18 cellular contexts compared by ENCODE assay signal in the genomic region with DNA sequence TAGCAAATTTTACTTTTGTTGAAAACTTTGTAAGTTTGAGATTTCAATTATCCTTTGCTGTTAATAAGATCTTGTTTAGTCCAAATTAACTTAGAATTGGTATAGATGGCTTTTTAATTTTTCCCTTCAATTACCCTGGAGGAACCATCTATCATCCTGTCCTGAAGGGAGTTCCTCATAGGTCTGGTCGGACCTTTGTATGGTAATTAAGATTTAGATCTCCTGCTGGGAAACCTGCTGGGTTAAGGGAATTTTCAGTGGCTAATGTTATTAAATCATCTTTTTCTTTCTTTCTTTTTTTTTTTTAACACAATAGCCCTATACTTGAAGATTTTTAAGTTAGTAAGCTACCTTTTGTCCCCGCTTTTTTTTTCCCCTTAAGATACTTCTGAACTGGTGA.
DNase-seq lines count a peak whose midpoint lies in the region; ATAC-seq and TF ChIP-seq lines count a peak whose summit lies in the region.
"Had no signal": no experiment of that assay in that cellular context is flagged by ENCODE, and none has a peak within 500 bp of the region (broad histone marks: within the 10 kb centered on the region; RNA-seq: fewer than 3 reads in every experiment).

No MANE protein-coding gene starts in this region.

- peaks cover 45% of the 10 kb centered on the region for H3K9me3 Mint-ChIP-seq in endodermal cell
- H3K9me3 Mint-ChIP-seq: HFFc6 had no signal

- in situ Hi-C loops in ACHN (cut with HindIII; ENCODE audit: low pct_ligation_motif_present, low pct_unique_long_range_greater_than_20kb, low sequenced_read_pairs), result no loop called here

- no peak for ATAC-seq in GM21529 (IDR thresholded peaks at IDR 0.05; ENCODE audit: unreplicated experiment)
- ATAC-seq: A549 had no signal

- POLR2A ChIA-PET in HEK293T (lab: Yijun Ruan, JAX), result no interaction called here

- H3K4me3 Mint-ChIP-seq in endodermal cell, result peak overlapping the region; percentile 3
- H3K4me3 Mint-ChIP-seq: CD4-positive, alpha-beta memory T cell; HFFc6 had no signal

- peak overlapping the region; percentile 59 for H3K4me3 ChIP-seq in endodermal cell (ENCODE audit: low read length)
- H3K4me3 ChIP-seq: A549, GM23248 had no signal

- no peak overlapping the region for H3K27ac ChIP-seq in endodermal cell (ENCODE audit: low read depth, low read length)
- H3K27ac ChIP-seq: A549, GM23248 had no signal

- peak overlapping the region; percentile 13 for H3K27ac Mint-ChIP-seq in endodermal cell
- H3K27ac Mint-ChIP-seq: CD4-positive, alpha-beta memory T cell; HFFc6 had no signal

- no peaks in the 10 kb centered on the region for H3K4me1 ChIP-seq in endodermal cell (ENCODE audit: control insufficient read depth, insufficient read depth, low read length)
- H3K4me1 ChIP-seq: A549 had no signal

- peaks cover 17% of the 10 kb centered on the region for H3K27me3 Mint-ChIP-seq in endodermal cell (ENCODE audit: insufficient read depth)

- no peaks in the 10 kb centered on the region for H3K27me3 ChIP-seq in endodermal cell (ENCODE audit: control insufficient read depth, insufficient read depth, low read length, poor library complexity, severe bottlenecking)

- H3K4me1 Mint-ChIP-seq in endodermal cell, result peaks cover 32% of the 10 kb centered on the region

- H3K9me3 ChIP-seq in endodermal cell (ENCODE audit: control insufficient read depth, low read length), result peaks cover 27% of the 10 kb centered on the region
- H3K9me3 ChIP-seq: A549 had no signal

- no peak for TF ChIP-seq CTCF in endodermal cell (conservative IDR thresholded peaks at IDR 0.05)

- H3K9ac ChIP-seq in endodermal cell (ENCODE audit: extremely low read depth, low read length, poor library complexity, severe bottlenecking), result no peak overlapping the region
- H3K9ac ChIP-seq: GM23248 had no signal

- DNase-seq in ELF-1 (ENCODE audit: low read depth, low spot score) (peak; percentile 16), HEK293T (ENCODE audit: extremely low spot score) (no peak), endodermal cell (peak; percentile 45), ACHN (no peak), inferior parietal cortex (ENCODE audit: extremely low spot score) (no peak)
- DNase-seq: 8988T; C1 segment of cervical spinal cord; Calu3; CD4-positive, alpha-beta memory T cell; COR-L47; DMS53; DMS79 treated with DMSO at 0.1 percent for 48 hours; GM23248; H7; HCEC 1CT; HFFc6 had no signal

- H3K36me3 Mint-ChIP-seq in endodermal cell (ENCODE audit: low read depth), result peaks cover 24% of the 10 kb centered on the region

- no peaks in the 10 kb centered on the region for H3K36me3 ChIP-seq in endodermal cell (ENCODE audit: control insufficient read depth, insufficient read depth, low read length)

- whole genome bisulfite sequencing in endodermal cell (ENCODE audit: insufficient coverage in 1 of 2, insufficient read length in 1 of 2), 2 experiments, result 80 to 100% methylated on average over 1 of the region's 2 CpGs

- CTCF ChIA-PET in HEK293T (lab: Yijun Ruan, JAX), result no interaction called here

TF ChIP-seq in HEK293T, 16 proteins besides CTCF, POLR2A, EP300 and RAD21:
- TF ChIP-seq ZNF384 (IDR thresholded peaks at IDR 0.05), result 0 out of 2 replicates have a peak, but pooled peaks have one; percentile 32
- TF ChIP-seq LEF1 (IDR thresholded peaks at IDR 0.05; ENCODE audit: borderline replicate concordance), result no peak
- TF ChIP-seq, protein P1, sequence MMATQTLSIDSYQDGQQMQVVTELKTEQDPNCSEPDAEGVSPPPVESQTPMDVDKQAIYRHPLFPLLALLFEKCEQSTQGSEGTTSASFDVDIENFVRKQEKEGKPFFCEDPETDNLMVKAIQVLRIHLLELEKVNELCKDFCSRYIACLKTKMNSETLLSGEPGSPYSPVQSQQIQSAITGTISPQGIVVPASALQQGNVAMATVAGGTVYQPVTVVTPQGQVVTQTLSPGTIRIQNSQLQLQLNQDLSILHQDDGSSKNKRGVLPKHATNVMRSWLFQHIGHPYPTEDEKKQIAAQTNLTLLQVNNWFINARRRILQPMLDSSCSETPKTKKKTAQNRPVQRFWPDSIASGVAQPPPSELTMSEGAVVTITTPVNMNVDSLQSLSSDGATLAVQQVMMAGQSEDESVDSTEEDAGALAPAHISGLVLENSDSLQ (IDR thresholded peaks at IDR 0.05), result peak; percentile 75

Comparison
In these comparisons a context has a peak if more than half of its experiments do, and no peak if none do; other contexts are left out.
1. DNase-seq: peak in ELF-1 (single experiment) and endodermal cell (single experiment); none in HEK293T (single experiment), ACHN (single experiment) and inferior parietal cortex (single experiment).